In the genomic region with DNA sequence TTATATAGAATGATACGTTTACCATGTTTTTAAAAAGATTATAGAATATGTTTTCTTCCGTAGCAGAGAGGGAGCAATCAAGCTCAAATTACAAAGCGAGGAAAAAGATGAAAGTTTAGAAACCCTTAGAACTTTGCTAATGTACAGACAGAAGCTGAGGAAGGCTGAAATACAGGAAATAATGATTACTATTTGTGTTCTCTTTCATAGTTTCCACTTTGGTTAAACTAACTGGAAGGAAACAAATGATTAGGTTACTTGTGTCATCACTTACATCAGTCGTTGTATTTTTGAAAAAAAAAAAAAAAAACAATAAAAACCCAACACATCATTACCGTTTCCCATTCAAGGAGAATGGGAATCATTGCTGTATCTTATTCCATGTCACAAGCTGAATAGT, we compare ENCODE assay signal across 9 cellular contexts.
DNase-seq lines count a peak whose midpoint lies in the region; ATAC-seq, FAIRE-seq and TF ChIP-seq lines count a peak whose summit lies in the region.
"Had no signal": no experiment of that assay in that cellular context is flagged by ENCODE, and none has a peak within 500 bp of the region (broad histone marks: within the 10 kb centered on the region; RNA-seq: fewer than 3 reads in every experiment).

No MANE protein-coding gene starts in this region.

- peak; percentile 41 for FAIRE-seq in astrocyte (lab: Jason Lieb, UNC)

- H3K4me1 ChIP-seq in astrocyte (ENCODE audit: insufficient read depth, low read length) (no peaks in the 10 kb centered on the region), osteoblast (ENCODE audit: insufficient read depth, low read length) (peaks cover 16% of the 10 kb centered on the region), tibial artery (peaks cover 0 to 6% (median 0%) of the 10 kb centered on the region in 4 donors), thyroid gland (no peaks in the 10 kb centered on the region)

- no peaks in the 10 kb centered on the region for H3K27me3 Mint-ChIP-seq in astrocyte (ENCODE audit: low read depth, unreplicated experiment)

- H3K4me2 ChIP-seq in astrocyte (ENCODE audit: low read length): no peak overlapping the region
- H3K4me2 ChIP-seq in osteoblast (ENCODE audit: insufficient read depth, low read length): peak overlapping the region; percentile 64

- no peaks in the 10 kb centered on the region for H3K36me3 ChIP-seq in astrocyte (ENCODE audit: insufficient read depth, low read length)
- H3K36me3 ChIP-seq in osteoblast (ENCODE audit: insufficient read depth, low read length): no peaks in the 10 kb centered on the region
- H3K36me3 ChIP-seq in tibial artery: no peaks in the 10 kb centered on the region
- H3K36me3 ChIP-seq in thyroid gland: no peaks in the 10 kb centered on the region

- no peak overlapping the region for H3K4me3 Mint-ChIP-seq in astrocyte (ENCODE audit: unreplicated experiment)

- no peak overlapping the region for H2AFZ ChIP-seq in astrocyte (ENCODE audit: low read depth, low read length)
- peak overlapping the region; percentile 86 for H2AFZ ChIP-seq in osteoblast (ENCODE audit: low read length)

- peaks cover 2% of the 10 kb centered on the region for H3K4me1 Mint-ChIP-seq in astrocyte (ENCODE audit: low read depth, unreplicated experiment)

- no peak overlapping the region for H3K9ac ChIP-seq in astrocyte (ENCODE audit: low read length)

- no peaks in the 10 kb centered on the region for H3K9me3 ChIP-seq in astrocyte (ENCODE audit: insufficient read depth, low read depth, low read length)
- no peaks in the 10 kb centered on the region for H3K9me3 ChIP-seq in osteoblast (ENCODE audit: low read depth, low read length)
- no peaks in the 10 kb centered on the region for H3K9me3 ChIP-seq in tibial artery
- no peaks in the 10 kb centered on the region for H3K9me3 ChIP-seq in thyroid gland

- WGBS in thyroid gland, 2 donors: 64 to 69% methylated on average over 5 of the region's 5 CpGs

- intact Hi-C loops in tibial artery (cut with DNase I; ENCODE audit: low total_unique reads): no loop called here
- intact Hi-C loops in thyroid gland (cut with DNase I): no loop called here

- H3K4me3 ChIP-seq in astrocyte (ENCODE audit: insufficient read depth, low read depth, low read length): no peak overlapping the region
- H3K4me3 ChIP-seq in osteoblast (ENCODE audit: insufficient read depth, low read length): no peak overlapping the region
- no peak overlapping the region for H3K4me3 ChIP-seq in tibial artery
- H3K4me3 ChIP-seq in thyroid gland (replicated peaks in 1 of 3): no peak overlapping the region

- H4K20me1 ChIP-seq in astrocyte (ENCODE audit: insufficient read depth, low read length) (no peaks in the 10 kb centered on the region), osteoblast (ENCODE audit: insufficient read depth, low read length) (no peaks in the 10 kb centered on the region)

- peak; percentile 35 for ATAC-seq in GM18517 (IDR thresholded peaks at IDR 0.05; ENCODE audit: unreplicated experiment)
- peak; percentile 22 for ATAC-seq in HG03159 (IDR thresholded peaks at IDR 0.05; ENCODE audit: unreplicated experiment)
- no peak for ATAC-seq in GM21423 (IDR thresholded peaks at IDR 0.05; ENCODE audit: unreplicated experiment)
- no peak for ATAC-seq in HG02973 (IDR thresholded peaks at IDR 0.05; ENCODE audit: unreplicated experiment)

- TF ChIP-seq CTCF in astrocyte (IDR thresholded peaks at IDR 0.05; ENCODE audit: insufficient read depth, low read depth, low read length): no peak
- no peak for TF ChIP-seq CTCF in osteoblast (IDR thresholded peaks at IDR 0.05; ENCODE audit: extremely low read depth, low read depth, low read length)
- no peak for TF ChIP-seq CTCF in tibial artery (IDR thresholded peaks at IDR 0.05)
- TF ChIP-seq CTCF in thyroid gland (IDR thresholded peaks at IDR 0.05): no peak

- DNase-seq in astrocyte (ENCODE audit: low read depth) (no peak), osteoblast (ENCODE audit: insufficient read length, low spot score, missing footprints) (peak; percentile 23), tibial artery (no peak), thyroid gland (no peak)
- DNase-seq: NCI-H1417 treated with DMSO at 0.1 percent for 48 hours had no signal

- TF ChIP-seq POLR2A in thyroid gland (IDR thresholded peaks at IDR 0.05): no peak

- H3K36me3 Mint-ChIP-seq in astrocyte (ENCODE audit: low read depth, unreplicated experiment): peaks cover 3% of the 10 kb centered on the region

- H3K27ac ChIP-seq in astrocyte (ENCODE audit: low read depth, low read length) (no peak overlapping the region), osteoblast (ENCODE audit: low read depth, low read length) (peak overlapping the region; percentile 61), tibial artery (no peak overlapping the region), thyroid gland (no peak overlapping the region)

- no peak overlapping the region for H3K27ac Mint-ChIP-seq in astrocyte (ENCODE audit: unreplicated experiment)

- H3K79me2 ChIP-seq in astrocyte (ENCODE audit: insufficient read depth, low read length) (no peaks in the 10 kb centered on the region), osteoblast (ENCODE audit: insufficient read depth, low read length) (no peaks in the 10 kb centered on the region)

- H3K27me3 ChIP-seq in astrocyte (ENCODE audit: insufficient read depth, low read length): no peaks in the 10 kb centered on the region
- H3K27me3 ChIP-seq in osteoblast (ENCODE audit: insufficient read depth, low read length): no peaks in the 10 kb centered on the region
- no peaks in the 10 kb centered on the region for H3K27me3 ChIP-seq in tibial artery
- H3K27me3 ChIP-seq in thyroid gland: no peaks in the 10 kb centered on the region

- H3K9me3 Mint-ChIP-seq in astrocyte (ENCODE audit: unreplicated experiment): peaks cover 4% of the 10 kb centered on the region

Comparison
In these comparisons a context has a peak if more than half of its experiments do, and no peak if none do; other contexts are left out.
1. ATAC-seq: peak in GM18517 (single experiment) and HG03159 (single experiment); none in GM21423 (single experiment) and HG02973 (single experiment).